In the genomic region with DNA sequence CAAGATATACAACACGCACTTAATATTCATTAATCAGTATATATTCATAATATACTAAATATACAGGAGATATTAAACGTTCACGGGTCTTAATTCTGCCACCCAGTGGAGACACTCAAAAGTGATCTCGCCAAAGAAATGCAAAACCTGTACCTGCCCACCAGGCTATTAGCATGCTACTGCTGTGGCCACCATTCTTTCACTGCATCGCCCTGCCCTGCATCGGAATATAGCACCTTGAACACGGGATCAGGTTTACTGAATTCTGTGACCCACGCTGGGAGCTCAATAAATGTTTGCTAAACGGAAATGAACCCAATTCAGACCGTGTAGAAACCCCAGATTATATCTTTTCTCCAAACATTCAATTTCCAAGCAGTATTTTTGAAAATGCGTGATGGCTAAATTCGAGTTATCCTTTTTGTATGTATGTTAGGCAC, we compare ENCODE assay signal across 8 cellular contexts. TPM values are rescaled to one million over a fixed set of nuclear protein-coding genes. Genes with fewer than 3 reads are reported as not detected.
A peak's percentile ranks its signal among the peaks of the same experiment; 100 is the strongest.
DNase-seq lines count a peak whose midpoint lies in the region; TF ChIP-seq lines count a peak whose summit lies in the region.

No MANE protein-coding gene starts in this region.

- DNase-seq in GM12864 (ENCODE audit: low read depth) (no peak), H7 (peak; percentile 34), Karpas-422 (peak; percentile 84), SW480 (ENCODE audit: low spot score) (peak; percentile 84), hypothalamus (lab: John Stamatoyannopoulos, UW) (peak in 32 of 51 donors; percentile 1 to 85 (median 17)), retinal pigment epithelial cell (ENCODE audit: low read depth) (peak; percentile 71), NCI-H187 treated with DMSO at 0.1 percent for 48 hours (lab: John Stamatoyannopoulos, UW) (no peak)

- peak; percentile 54 for TF ChIP-seq CTCF in GM12864 (IDR thresholded peaks at IDR 0.05; ENCODE audit: low read depth, low read length, missing control alignments)
- TF ChIP-seq CTCF in retinal pigment epithelial cell (conservative IDR thresholded peaks at IDR 0.05; ENCODE audit: low read depth, low read length) = peak; percentile 70

- peak overlapping the region; percentile 85 for H3K9ac ChIP-seq in Karpas-422 (ENCODE audit: low read length)

- H3K36me3 ChIP-seq in H7 (replicated peaks; ENCODE audit: control insufficient read depth, insufficient read depth, low read length) = no peaks in the 10 kb centered on the region
- no peaks in the 10 kb centered on the region for H3K36me3 ChIP-seq in Karpas-422 (ENCODE audit: insufficient read depth, low read length)

- H3K4me1 ChIP-seq in Karpas-422 (ENCODE audit: low read length) = peaks cover 33% of the 10 kb centered on the region

- peak overlapping the region; percentile 16; the same call in 1 of the 2 replicates for H2AFZ ChIP-seq in Karpas-422 (ENCODE audit: low read length)

- H3K4me3 ChIP-seq in GM12864 (ENCODE audit: low read depth, low read length) (peak overlapping the region; percentile 73), H7 (ENCODE audit: insufficient read depth, low read depth, low read length) (peak overlapping the region; percentile 76), Karpas-422 (ENCODE audit: low read length) (peak overlapping the region; percentile 74), retinal pigment epithelial cell (ENCODE audit: low read length) (peak overlapping the region; percentile 91)

- H4K20me1 ChIP-seq in Karpas-422 (ENCODE audit: insufficient read depth, low read depth, low read length) = no peaks in the 10 kb centered on the region

- H3K27ac ChIP-seq in Karpas-422 (ENCODE audit: low read length) (peak overlapping the region; percentile 90), angular gyrus (ENCODE audit: low read depth, low read length) (peak overlapping the region; percentile 96)

- peaks cover 44% of the 10 kb centered on the region for H3K79me2 ChIP-seq in Karpas-422 (ENCODE audit: low read length)

- peak overlapping the region; percentile 85 for H3K4me2 ChIP-seq in Karpas-422 (ENCODE audit: low read depth, low read length, poor library complexity, severe bottlenecking)

- no peaks in the 10 kb centered on the region for H3K9me2 ChIP-seq in Karpas-422 (replicated peaks; ENCODE audit: insufficient read depth, low read length)

- H3K27me3 ChIP-seq in H7 (ENCODE audit: control insufficient read depth, insufficient read depth, low read length) = no peaks in the 10 kb centered on the region
- no peaks in the 10 kb centered on the region for H3K27me3 ChIP-seq in Karpas-422 (ENCODE audit: low read length)

- no peaks in the 10 kb centered on the region for H3K9me3 ChIP-seq in Karpas-422 (ENCODE audit: low read length)

RNA-seq across cellular contexts. Expression of a gene that starts 0.8 kb away (rescaled TPM):
- total RNA-seq in H7 (2014; rRNA removed; shearing (Covaris generic)) = 15.9 and 19.6 TPM in 2 replicates
- 35.8 and 38.5 TPM in 2 replicates for total RNA-seq in Karpas-422 (2014; rRNA removed; shearing (Covaris generic); ENCODE audit: low replicate concordance)

RNA-seq across cellular contexts. Expression of a gene that starts 7.2 kb away (rescaled TPM):
- total RNA-seq in H7 (2014; rRNA removed; shearing (Covaris generic)) = 3.3 and 4.7 TPM in 2 replicates
- 7.0 and 9.4 TPM in 2 replicates for total RNA-seq in Karpas-422 (2014; rRNA removed; shearing (Covaris generic); ENCODE audit: low replicate concordance)

Comparison
In these comparisons a context has a peak if more than half of its experiments do, and no peak if none do; other contexts are left out.
1. DNase-seq: peak in H7 (single experiment), Karpas-422 (single experiment), SW480 (single experiment), hypothalamus (32 of 51) and retinal pigment epithelial cell (single experiment); none in GM12864 (single experiment) and NCI-H187 treated with DMSO at 0.1 percent for 48 hours (single experiment).
2. Peak in every context shown above with its lines, with median percentiles within 50 percentile points of each other: H3K4me3 ChIP-seq.